Comparison of ENCODE assay signal across 13 cellular contexts in the genomic region with DNA sequence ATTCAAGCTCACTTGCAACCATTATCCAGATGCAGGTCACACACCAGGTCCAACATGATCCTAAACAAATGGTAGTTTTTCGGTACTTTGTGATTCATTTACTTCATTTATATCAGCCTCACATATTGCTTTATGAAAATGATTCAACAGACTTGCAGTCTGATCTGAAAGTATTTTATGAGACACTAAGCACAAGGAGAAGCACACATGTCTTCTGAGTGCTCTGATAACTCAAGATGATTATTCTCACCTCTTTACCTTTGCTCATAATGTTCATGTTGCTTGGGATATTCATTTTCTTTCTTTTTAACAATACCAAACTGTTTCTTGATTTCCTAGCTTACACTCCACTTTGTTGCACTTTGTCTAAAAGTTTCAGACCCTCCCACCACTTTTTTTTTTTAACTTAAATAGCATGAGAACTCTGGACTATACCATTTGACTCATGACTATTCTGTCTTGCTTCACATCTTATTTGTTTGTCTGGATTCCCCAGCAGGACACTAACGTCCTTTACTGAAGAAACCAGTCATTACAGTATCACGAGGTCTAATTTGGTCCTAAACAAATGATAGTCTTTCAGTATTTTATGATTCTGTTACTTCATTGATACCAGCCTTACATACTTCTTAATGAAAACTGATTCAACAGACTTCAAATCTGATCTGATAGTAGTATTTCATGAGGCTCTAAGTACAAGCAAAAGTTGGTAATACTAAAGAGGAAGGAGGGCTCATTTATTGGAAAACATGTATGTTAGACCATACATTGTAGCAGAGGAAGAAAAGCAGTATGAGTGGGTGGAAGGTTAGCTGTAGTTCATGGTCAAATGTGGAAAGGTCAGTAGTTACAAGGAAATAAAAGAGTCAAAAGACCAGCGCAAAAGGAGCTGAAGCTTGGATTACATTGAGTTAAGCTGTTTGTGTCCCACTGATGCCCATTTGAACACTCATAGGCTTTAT.
A peak's percentile ranks its signal among the peaks of the same experiment; 100 is the strongest.
DNase-seq lines count a peak whose midpoint lies in the region; ATAC-seq and TF ChIP-seq lines count a peak whose summit lies in the region.
"Had no signal": no experiment of that assay in that cellular context is flagged by ENCODE, and none has a peak within 500 bp of the region (broad histone marks: within the 10 kb centered on the region; RNA-seq: fewer than 3 reads in every experiment).

No MANE protein-coding gene starts in this region.

- DNase-seq in GM12865 (ENCODE audit: low read depth) (peak; percentile 65), SKM-1 treated with dmso at 0.1 percent for 144 hours (lab: John Stamatoyannopoulos, UW; ENCODE audit: unreplicated experiment) (no peak), DMS153 (lab: John Stamatoyannopoulos, UW) (no peak), thyroid gland (no peak)
- DNase-seq in effector memory CD4-positive, alpha-beta T cell: no peak
- DNase-seq: activated effector memory CD4-positive, alpha-beta T cell treated with Interleukin-2 at 50 U/mL for 16 hours; cortex of kidney; Kasumi-1; NCI-H774 had no signal

- H3K4me1 ChIP-seq in thyroid gland: peaks cover 0 to 7% of the 10 kb centered on the region in 2 donors
- H3K4me1 ChIP-seq in effector memory CD4-positive, alpha-beta T cell (ENCODE audit: control insufficient read depth, insufficient read depth, low read length, poor library complexity, severe bottlenecking): no peaks in the 10 kb centered on the region

- TF ChIP-seq CTCF in GM12865 (IDR thresholded peaks at IDR 0.05; ENCODE audit: insufficient read depth, low read depth, low read length, missing control alignments): no peak
- no peak for TF ChIP-seq CTCF in thyroid gland (IDR thresholded peaks at IDR 0.05)

- no peaks in the 10 kb centered on the region for H3K9me3 ChIP-seq in thyroid gland
- no peaks in the 10 kb centered on the region for H3K9me3 ChIP-seq in effector memory CD4-positive, alpha-beta T cell (ENCODE audit: control insufficient read depth, low read length)

- no peak overlapping the region for H3K4me3 ChIP-seq in GM12865 (ENCODE audit: low read depth, low read length)
- H3K4me3 ChIP-seq in thyroid gland (replicated peaks in 1 of 3): no peak overlapping the region
- H3K4me3 ChIP-seq in effector memory CD4-positive, alpha-beta T cell (ENCODE audit: insufficient read depth, low read depth, low read length, poor library complexity, severe bottlenecking): no peak overlapping the region

- TF ChIP-seq POLR2A in thyroid gland (IDR thresholded peaks at IDR 0.05): no peak

- H3K36me3 ChIP-seq in thyroid gland: no peaks in the 10 kb centered on the region
- H3K36me3 ChIP-seq in effector memory CD4-positive, alpha-beta T cell (ENCODE audit: control insufficient read depth, insufficient read depth, low read length): no peaks in the 10 kb centered on the region

- intact Hi-C loops in thyroid gland (cut with DNase I): no loop called here

- H3K27me3 ChIP-seq in thyroid gland: no peaks in the 10 kb centered on the region
- no peaks in the 10 kb centered on the region for H3K27me3 ChIP-seq in effector memory CD4-positive, alpha-beta T cell (replicated peaks; ENCODE audit: control insufficient read depth, insufficient read depth, low read length, poor library complexity, severe bottlenecking)

- ATAC-seq in GM19025 (IDR thresholded peaks at IDR 0.05; ENCODE audit: low read depth, unreplicated experiment) (peak; percentile 75), HG02623 (IDR thresholded peaks at IDR 0.05; ENCODE audit: unreplicated experiment) (peak; percentile 75), HG03460 (IDR thresholded peaks at IDR 0.05; ENCODE audit: unreplicated experiment) (peak; percentile 54)

- WGBS in thyroid gland, 2 donors: 88 to 90% methylated on average over 4 of the region's 4 CpGs

- H3K27ac ChIP-seq in thyroid gland: no peak overlapping the region
- H3K27ac ChIP-seq in effector memory CD4-positive, alpha-beta T cell (ENCODE audit: insufficient read depth, low read length, poor library complexity, severe bottlenecking): no peak overlapping the region
- H3K27ac ChIP-seq: C4-2B had no signal
